Comparison of ENCODE assay signal across 1 cellular context in genomic region chr6:136840612-136841011, GRCh38.
TF ChIP-seq lines count a peak whose summit lies in the region.

No MANE protein-coding gene starts in this region.

TF ChIP-seq in GM23338, 12 proteins besides CTCF, POLR2A, EP300 and RAD21 (continued from another document):
- no peak for TF ChIP-seq ETS1 (IDR thresholded peaks at IDR 0.05)
- TF ChIP-seq POLR2AphosphoS5 (IDR thresholded peaks at IDR 0.05; ENCODE audit: low read depth): no peak
